In the genomic region with DNA sequence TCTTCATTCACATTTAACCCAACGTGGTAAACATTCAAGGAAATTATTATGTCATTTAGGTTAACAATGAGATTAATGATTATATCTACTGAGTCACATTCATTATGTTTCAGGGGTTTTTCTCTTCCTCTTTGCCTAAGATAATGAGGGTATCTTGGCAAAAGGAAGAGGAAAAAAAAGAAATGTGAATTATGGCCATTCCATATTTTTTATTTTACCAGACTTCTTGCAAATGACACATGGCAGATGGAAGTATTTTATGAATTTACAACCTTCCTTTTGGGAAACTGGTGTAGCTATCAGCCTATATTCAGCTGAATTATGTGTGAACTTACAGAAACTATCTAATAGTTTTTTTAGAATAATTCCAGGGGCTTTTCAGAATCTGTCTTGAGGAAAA, we compare ENCODE assay signal across 22 cellular contexts. TPM values are rescaled to one million over a fixed set of nuclear protein-coding genes. Genes with fewer than 3 reads are reported as not detected.
DNase-seq lines count a peak whose midpoint lies in the region; ATAC-seq and TF ChIP-seq lines count a peak whose summit lies in the region.
"Had no signal": no experiment of that assay in that cellular context is flagged by ENCODE, and none has a peak within 500 bp of the region (broad histone marks: within the 10 kb centered on the region; RNA-seq: fewer than 3 reads in every experiment).

No MANE protein-coding gene starts in this region.

- no peak overlapping the region for H3K4me2 ChIP-seq in SK-N-SH
- H3K4me2 ChIP-seq: A549, BLaER1 had no signal

- H3K27me3 ChIP-seq in SK-N-SH (ENCODE audit: insufficient read depth): no peaks in the 10 kb centered on the region
- H3K27me3 ChIP-seq in colonic mucosa: no peaks in the 10 kb centered on the region
- H3K27me3 ChIP-seq: BE2C, BLaER1 had no signal

- CTCF ChIA-PET in SK-N-SH (lab: Yijun Ruan, JAX): no interaction called here
- CTCF ChIA-PET in WTC11 (lab: Charles Lee): no interaction called here

- TF ChIP-seq RAD21 in SK-N-SH (IDR thresholded peaks at IDR 0.05; ENCODE audit: low read length): no peak

- no peak overlapping the region for H3K4me3 Mint-ChIP-seq in WTC11
- H3K4me3 Mint-ChIP-seq: CD14-positive monocyte; CD4-positive, alpha-beta memory T cell; CD4-positive, CD25-positive, alpha-beta regulatory T cell; CD8-positive, alpha-beta memory T cell had no signal

- no peak for TF ChIP-seq CTCF in SK-N-SH (IDR thresholded peaks at IDR 0.05)
- TF ChIP-seq CTCF in colonic mucosa (IDR thresholded peaks at IDR 0.05): no peak
- no peak for TF ChIP-seq CTCF in WTC11 (IDR thresholded peaks at IDR 0.05)

- H3K4me1 Mint-ChIP-seq in WTC11: peaks cover 19% of the 10 kb centered on the region
- H3K4me1 Mint-ChIP-seq: CD14-positive monocyte; CD4-positive, alpha-beta memory T cell; CD4-positive, CD25-positive, alpha-beta regulatory T cell; CD8-positive, alpha-beta memory T cell had no signal

- H3K4me1 ChIP-seq in SK-N-SH (ENCODE audit: control insufficient read depth in 1 of 2, insufficient read depth in 2 of 2, low read depth in 1 of 2, low read length in 1 of 2) (peaks cover 0 to 2% of the 10 kb centered on the region in 2 experiments; a peak in 3 of 4 replicates), colonic mucosa (no peaks in the 10 kb centered on the region)
- H3K4me1 ChIP-seq: A549, BLaER1 had no signal

- H4K20me1 ChIP-seq in SK-N-SH (ENCODE audit: insufficient read depth): no peaks in the 10 kb centered on the region
- H4K20me1 ChIP-seq: BLaER1 had no signal

- H3K4me3 ChIP-seq in SK-N-SH (ENCODE audit: low read depth in 2 of 2, low read length in 1 of 2) (no peak overlapping the region), colonic mucosa (no peak overlapping the region)
- H3K4me3 ChIP-seq: A549, BLaER1 had no signal

- intact Hi-C loops in colonic mucosa (cut with DNase I): no loop called here

- 4% methylated on average over 1 of the region's 1 CpG for WGBS in SK-N-SH (ENCODE audit: low lambda C conversion rate)

- H2AFZ ChIP-seq in SK-N-SH (ENCODE audit: low read depth): no peak overlapping the region

- H3K27me3 Mint-ChIP-seq in WTC11 (ENCODE audit: low read depth): no peaks in the 10 kb centered on the region
- H3K27me3 Mint-ChIP-seq: CD4-positive, alpha-beta memory T cell; CD4-positive, CD25-positive, alpha-beta regulatory T cell; CD8-positive, alpha-beta memory T cell had no signal

- H3K9me3 ChIP-seq in SK-N-SH (no peaks in the 10 kb centered on the region), colonic mucosa (no peaks in the 10 kb centered on the region)
- H3K9me3 ChIP-seq: A549, BE2C, BLaER1 had no signal

- no peaks in the 10 kb centered on the region for H3K9me3 Mint-ChIP-seq in WTC11

- H3K27ac Mint-ChIP-seq in WTC11: no peak overlapping the region; the same call in 1 of the 2 replicates
- H3K27ac Mint-ChIP-seq: CD14-positive monocyte; CD4-positive, alpha-beta memory T cell; CD4-positive, CD25-positive, alpha-beta regulatory T cell; CD8-positive, alpha-beta memory T cell had no signal

- H3F3A ChIP-seq in SK-N-SH (replicated peaks; ENCODE audit: insufficient read depth): no peaks in the 10 kb centered on the region

- H3K9ac ChIP-seq in SK-N-SH: no peak overlapping the region
- H3K9ac ChIP-seq in colonic mucosa (ENCODE audit: low read depth in 2 of 2, low read length in 2 of 2): no peak overlapping the region
- H3K9ac ChIP-seq: BLaER1 had no signal

- POLR2A ChIA-PET in SK-N-SH (lab: Yijun Ruan, JAX): no interaction called here
- POLR2A ChIA-PET in WTC11 (lab: Charles Lee): no interaction called here

- H3K27ac ChIP-seq in SK-N-SH (ENCODE audit: low read depth in 2 of 2, low read length in 1 of 2) (no peak overlapping the region), colonic mucosa (peak overlapping the region; percentile 10)
- H3K27ac ChIP-seq: 22Rv1, A549, BLaER1 had no signal

- no peaks in the 10 kb centered on the region for H3K79me2 ChIP-seq in SK-N-SH (ENCODE audit: insufficient read depth)

- ATAC-seq in SK-N-SH treated with all-trans-retinoic acid at 6 μM for 48 hours (peak; percentile 40; the same call in 2 of the 3 replicates), WTC11 (no peak)
- ATAC-seq: A549 had no signal

- H3K36me3 Mint-ChIP-seq in WTC11: no peaks in the 10 kb centered on the region
- H3K36me3 Mint-ChIP-seq: CD14-positive monocyte; CD4-positive, alpha-beta memory T cell; CD4-positive, CD25-positive, alpha-beta regulatory T cell; CD8-positive, alpha-beta memory T cell had no signal

- H3K9me2 ChIP-seq in SK-N-SH: no peaks in the 10 kb centered on the region

- DNase-seq in SK-N-SH: no peak
- DNase-seq in colonic mucosa: no peak
- peak; percentile 25 for DNase-seq in kidney tubule cell (ENCODE audit: low spot score)
- DNase-seq in renal cortical epithelial cell (ENCODE audit: low read depth): peak; percentile 60
- no peak for DNase-seq in WTC11 (ENCODE audit: low spot score)
- no peak for DNase-seq in NCI-H1417 treated with DMSO at 0.1 percent for 48 hours (lab: John Stamatoyannopoulos, UW)
- DNase-seq in HuH-7.5 (ENCODE audit: low spot score): no peak
- DNase-seq: ACHN; BE2C; C1 segment of cervical spinal cord; CD4-positive, alpha-beta memory T cell; CD4-positive, CD25-positive, alpha-beta regulatory T cell; CD8-positive, alpha-beta memory T cell; COR-L47; DMS79 treated with DMSO at 0.1 percent for 48 hours; GF-D8 had no signal

- H3K36me3 ChIP-seq in SK-N-SH (replicated peaks in 1 of 2; ENCODE audit: control insufficient read depth in 1 of 2, insufficient read depth in 2 of 2, low read length in 1 of 2) (no peaks in the 10 kb centered on the region), colonic mucosa (peaks cover 6% of the 10 kb centered on the region)
- H3K36me3 ChIP-seq: BLaER1 had no signal

- no peak for TF ChIP-seq EP300 in SK-N-SH (IDR thresholded peaks at IDR 0.05; ENCODE audit: borderline replicate concordance in 1 of 2, low read depth in 1 of 2, low read length in 1 of 2)

TF ChIP-seq in SK-N-SH treated with all-trans-retinoic acid at 6 μM for 48 hours, 23 proteins besides CTCF, POLR2A, EP300 and RAD21:
- TF ChIP-seq TCF4 (CRISPR knock-in tag; IDR thresholded peaks at IDR 0.05; ENCODE audit: borderline replicate concordance) (no peak), TOX (CRISPR knock-in tag; IDR thresholded peaks at IDR 0.05; ENCODE audit: borderline replicate concordance) (no peak; the same call in 1 of the 2 replicates), ZFP3 (CRISPR knock-in tag; IDR thresholded peaks at IDR 0.05) (no peak), ZC3H10 (CRISPR knock-in tag; IDR thresholded peaks at IDR 0.05) (peak; percentile 81; the same call in 1 of the 2 replicates), ARNTL (CRISPR knock-in tag; IDR thresholded peaks at IDR 0.05; ENCODE audit: borderline replicate concordance, low read depth) (no peak), ISL1 (CRISPR knock-in tag; IDR thresholded peaks at IDR 0.05) (peak; percentile 89)
TF ChIP-seq in SK-N-SH treated with all-trans-retinoic acid at 6 μM for 48 hours: peak in this region for 2.

TF ChIP-seq in SK-N-SH, 30 proteins besides CTCF, POLR2A, EP300 and RAD21 (continues in another document):
- TF ChIP-seq GATA2 (CRISPR knock-in tag; IDR thresholded peaks at IDR 0.05) (no peak), SIN3A (IDR thresholded peaks at IDR 0.05; ENCODE audit: borderline replicate concordance, low read depth, low read length) (no peak), ELF1 (IDR thresholded peaks at IDR 0.05) (no peak)

TF ChIP-seq in WTC11, 78 proteins besides CTCF, POLR2A, EP300 and RAD21 (continues in another document):
- TF ChIP-seq RORB (CRISPR knock-in tag; IDR thresholded peaks at IDR 0.05) (no peak), ZNF232 (CRISPR knock-in tag; IDR thresholded peaks at IDR 0.05) (no peak), ZNF219 (CRISPR knock-in tag; IDR thresholded peaks at IDR 0.05; ENCODE audit: borderline replicate concordance) (no peak), GRHL2 (CRISPR knock-in tag; IDR thresholded peaks at IDR 0.05; ENCODE audit: insufficient replicate concordance, severe bottlenecking) (no peak), CBFB (CRISPR knock-in tag; IDR thresholded peaks at IDR 0.05; ENCODE audit: low read depth) (no peak), NR1H2 (CRISPR knock-in tag; IDR thresholded peaks at IDR 0.05) (no peak), CREB1 (CRISPR knock-in tag; IDR thresholded peaks at IDR 0.05) (no peak), PRRX2 (CRISPR knock-in tag; IDR thresholded peaks at IDR 0.05) (no peak), CREM (CRISPR knock-in tag; IDR thresholded peaks at IDR 0.05) (no peak), SP1 (CRISPR knock-in tag; conservative IDR thresholded peaks at IDR 0.05) (no peak)
- TF ChIP-seq, protein P1, sequence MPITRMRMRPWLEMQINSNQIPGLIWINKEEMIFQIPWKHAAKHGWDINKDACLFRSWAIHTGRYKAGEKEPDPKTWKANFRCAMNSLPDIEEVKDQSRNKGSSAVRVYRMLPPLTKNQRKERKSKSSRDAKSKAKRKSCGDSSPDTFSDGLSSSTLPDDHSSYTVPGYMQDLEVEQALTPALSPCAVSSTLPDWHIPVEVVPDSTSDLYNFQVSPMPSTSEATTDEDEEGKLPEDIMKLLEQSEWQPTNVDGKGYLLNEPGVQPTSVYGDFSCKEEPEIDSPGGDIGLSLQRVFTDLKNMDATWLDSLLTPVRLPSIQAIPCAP (CRISPR knock-in tag; IDR thresholded peaks at IDR 0.05): no peak
- TF ChIP-seq, protein P2, sequence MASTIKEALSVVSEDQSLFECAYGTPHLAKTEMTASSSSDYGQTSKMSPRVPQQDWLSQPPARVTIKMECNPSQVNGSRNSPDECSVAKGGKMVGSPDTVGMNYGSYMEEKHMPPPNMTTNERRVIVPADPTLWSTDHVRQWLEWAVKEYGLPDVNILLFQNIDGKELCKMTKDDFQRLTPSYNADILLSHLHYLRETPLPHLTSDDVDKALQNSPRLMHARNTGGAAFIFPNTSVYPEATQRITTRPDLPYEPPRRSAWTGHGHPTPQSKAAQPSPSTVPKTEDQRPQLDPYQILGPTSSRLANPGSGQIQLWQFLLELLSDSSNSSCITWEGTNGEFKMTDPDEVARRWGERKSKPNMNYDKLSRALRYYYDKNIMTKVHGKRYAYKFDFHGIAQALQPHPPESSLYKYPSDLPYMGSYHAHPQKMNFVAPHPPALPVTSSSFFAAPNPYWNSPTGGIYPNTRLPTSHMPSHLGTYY (CRISPR knock-in tag; IDR thresholded peaks at IDR 0.05): no peak

RNA-seq across cellular contexts. Expression of a gene that starts 27.1 kb away (rescaled TPM):
- 0.31 and 1.3 TPM in 2 replicates for polyA plus RNA-seq in SK-N-SH (2012; rRNA removed)
- polyA plus RNA-seq in SK-N-SH (2012; cell fraction: cytosol; rRNA removed): 2.1 and 2.4 TPM in 2 replicates
- 0.10 TPM in 1 of 2 replicates, not detected in the other for polyA plus RNA-seq in SK-N-SH (2012; cell fraction: nucleus; rRNA removed)
- 1,000 to 10,000 TPM; 1,318 to 1,657 TPM for total RNA-seq in colonic mucosa
- total RNA-seq in renal cortical epithelial cell: 1.7 and 2.2 TPM in 2 replicates
- 0.16 to 0.41 TPM (median 0.37 TPM) in 3 replicates for total RNA-seq in WTC11 (2021)
- total RNA-seq: CD4-positive, alpha-beta memory T cell; CD4-positive, CD25-positive, alpha-beta regulatory T cell; CD8-positive, alpha-beta memory T cell had no signal
- polyA plus RNA-seq: AG04450; CD14-positive monocyte; CD4-positive, alpha-beta memory T cell; CD4-positive, CD25-positive, alpha-beta regulatory T cell; CD8-positive, alpha-beta memory T cell had no signal

Comparison
In these comparisons a context has a peak if more than half of its experiments do, and no peak if none do; other contexts are left out.
1. DNase-seq: peak in kidney tubule cell (single experiment) and renal cortical epithelial cell (single experiment); none in SK-N-SH (single experiment), colonic mucosa (single experiment), WTC11 (single experiment), NCI-H1417 treated with DMSO at 0.1 percent for 48 hours (single experiment) and HuH-7.5 (single experiment).
2. RNA of a gene that starts 27.1 kb away (total RNA-seq): 1,318 to 1,657 TPM in colonic mucosa; 1.7 to 2.2 TPM in renal cortical epithelial cell and 0.16 to 0.41 TPM in WTC11; every median in the first group is over 100 times any median in the second.